In the genomic region with DNA sequence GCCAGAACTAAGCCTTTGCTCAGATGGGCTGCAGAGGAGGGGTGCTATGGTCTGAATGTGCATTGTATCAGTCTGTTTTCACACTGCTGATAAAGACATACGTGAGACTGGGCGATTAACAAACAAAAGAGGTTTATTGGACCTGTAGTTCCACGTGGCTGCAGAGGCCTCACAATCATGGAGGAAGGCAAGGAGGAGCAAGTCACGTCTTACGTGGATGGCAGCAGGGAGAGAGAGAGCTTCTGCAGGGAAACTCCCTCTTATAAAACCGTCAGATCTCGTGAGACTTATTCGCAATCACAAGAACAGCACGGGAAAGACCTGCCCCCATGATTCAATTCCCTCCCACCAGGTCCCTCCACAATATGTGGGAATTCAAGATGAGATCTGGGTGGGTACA, we compare ENCODE assay signal across 17 cellular contexts.
"Had no signal": no experiment of that assay in that cellular context is flagged by ENCODE, and none has a peak within 500 bp of the region (broad histone marks: within the 10 kb centered on the region; RNA-seq: fewer than 3 reads in every experiment).

No MANE protein-coding gene starts in this region.

- H3K27me3 ChIP-seq: body of pancreas, hepatocyte, tibial artery had no signal

- DNase-seq: activated CD4-positive, alpha-beta T cell treated with anti-CD3 and anti-CD28 coated beads, Interleukin-2, amount 50 U/mL, for 4 hours; activated T-cell treated with anti-CD3 and anti-CD28 coated beads, Interleukin-2, amount 50 U/mL, for 1 hour; body of pancreas; foreskin fibroblast; left cardiac atrium; retina; SK-N-SH; stimulated activated CD4-positive, alpha-beta T cell treated with anti-CD3 and anti-CD28 coated beads, Interleukin-12 subunit alpha, Interleukin-12 subunit beta, amount 100 ng/mL, for 4 hours; stimulated activated CD4-positive, alpha-beta T cell treated with anti-CD3 and anti-CD28 coated beads, Interleukin-1b, Interleukin-23, amount 100 ng/mL, for 48 hours; stimulated activated CD8-positive, alpha-beta memory T cell treated with anti-CD3 and anti-CD28 coated beads, Interleukin-4, amount 100 ng/mL, for 48 hours; stimulated activated naive CD4-positive, alpha-beta T cell treated with Interleukin-2 at 50 U/mL for 16 hours; T1000; tibial artery had no signal

- H2AFZ ChIP-seq: hepatocyte had no signal

- H3K9ac ChIP-seq: SK-N-SH had no signal

- H3K27ac ChIP-seq: body of pancreas, epithelial cell of prostate, hepatocyte, tibial artery had no signal

- H3K4me3 ChIP-seq: body of pancreas, hepatocyte, tibial artery had no signal

- H3K36me3 ChIP-seq: tibial artery had no signal

- H3K9me3 Mint-ChIP-seq: activated naive CD4-positive, alpha-beta T cell treated with anti-CD3 and anti-CD28 coated beads, Interleukin-2, amount 50 U/mL, for 72 hours; neural crest cell had no signal

- H3K4me2 ChIP-seq: hepatocyte, SK-N-SH had no signal

- H3K9me3 ChIP-seq: body of pancreas, SK-N-SH, tibial artery had no signal

- ATAC-seq: activated naive CD4-positive, alpha-beta T cell treated with anti-CD3 and anti-CD28 coated beads, Interleukin-2, amount 50 U/mL, for 72 hours; body of pancreas; left cardiac atrium had no signal
